ENCODE assay signal across 1 cellular context in the genomic region with DNA sequence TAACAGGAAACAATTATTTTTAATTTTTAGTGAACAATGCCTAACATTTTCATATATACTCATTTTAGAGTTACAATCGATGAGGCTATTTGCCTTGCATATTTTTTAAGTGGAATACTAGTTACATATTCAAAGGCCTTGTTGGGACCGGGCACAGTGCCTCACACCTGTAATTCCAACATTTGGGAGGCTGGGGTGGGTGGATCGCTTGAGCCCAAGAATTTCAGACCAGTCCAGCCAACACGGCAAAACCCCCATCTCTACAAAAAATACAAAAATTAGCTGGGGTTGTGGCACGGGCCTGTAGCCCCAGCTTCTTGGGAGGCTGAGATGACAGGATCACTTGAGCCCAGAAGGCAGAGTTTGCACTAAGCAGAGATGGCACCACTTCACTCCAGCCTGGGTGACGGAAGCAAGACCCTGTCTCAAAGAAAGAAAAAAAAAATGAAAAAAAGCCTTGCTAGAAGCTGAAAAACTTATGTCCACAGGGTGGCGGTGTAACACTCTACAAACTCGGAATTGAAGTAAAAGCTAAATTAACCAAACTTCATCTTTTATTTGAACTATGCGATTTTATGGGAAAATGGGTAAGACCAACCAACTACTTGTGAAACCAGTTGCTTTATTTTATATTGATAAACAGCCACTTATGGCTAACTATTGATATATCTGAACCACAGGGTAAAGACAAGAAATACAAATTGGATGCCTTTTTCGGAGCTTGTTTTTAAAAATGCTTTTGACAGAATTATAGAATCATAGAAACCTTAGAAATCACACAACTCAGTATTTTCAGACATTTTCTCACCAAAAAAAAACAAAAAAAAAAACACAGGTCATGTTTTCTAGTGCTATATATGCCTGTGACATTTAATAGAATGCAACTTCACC.
TF ChIP-seq lines count a peak whose summit lies in the region.

No MANE protein-coding gene starts in this region.

TF ChIP-seq in HCT116, 20 proteins besides CTCF, POLR2A, EP300 and RAD21 (continued from another document):
- TF ChIP-seq, protein P1, sequence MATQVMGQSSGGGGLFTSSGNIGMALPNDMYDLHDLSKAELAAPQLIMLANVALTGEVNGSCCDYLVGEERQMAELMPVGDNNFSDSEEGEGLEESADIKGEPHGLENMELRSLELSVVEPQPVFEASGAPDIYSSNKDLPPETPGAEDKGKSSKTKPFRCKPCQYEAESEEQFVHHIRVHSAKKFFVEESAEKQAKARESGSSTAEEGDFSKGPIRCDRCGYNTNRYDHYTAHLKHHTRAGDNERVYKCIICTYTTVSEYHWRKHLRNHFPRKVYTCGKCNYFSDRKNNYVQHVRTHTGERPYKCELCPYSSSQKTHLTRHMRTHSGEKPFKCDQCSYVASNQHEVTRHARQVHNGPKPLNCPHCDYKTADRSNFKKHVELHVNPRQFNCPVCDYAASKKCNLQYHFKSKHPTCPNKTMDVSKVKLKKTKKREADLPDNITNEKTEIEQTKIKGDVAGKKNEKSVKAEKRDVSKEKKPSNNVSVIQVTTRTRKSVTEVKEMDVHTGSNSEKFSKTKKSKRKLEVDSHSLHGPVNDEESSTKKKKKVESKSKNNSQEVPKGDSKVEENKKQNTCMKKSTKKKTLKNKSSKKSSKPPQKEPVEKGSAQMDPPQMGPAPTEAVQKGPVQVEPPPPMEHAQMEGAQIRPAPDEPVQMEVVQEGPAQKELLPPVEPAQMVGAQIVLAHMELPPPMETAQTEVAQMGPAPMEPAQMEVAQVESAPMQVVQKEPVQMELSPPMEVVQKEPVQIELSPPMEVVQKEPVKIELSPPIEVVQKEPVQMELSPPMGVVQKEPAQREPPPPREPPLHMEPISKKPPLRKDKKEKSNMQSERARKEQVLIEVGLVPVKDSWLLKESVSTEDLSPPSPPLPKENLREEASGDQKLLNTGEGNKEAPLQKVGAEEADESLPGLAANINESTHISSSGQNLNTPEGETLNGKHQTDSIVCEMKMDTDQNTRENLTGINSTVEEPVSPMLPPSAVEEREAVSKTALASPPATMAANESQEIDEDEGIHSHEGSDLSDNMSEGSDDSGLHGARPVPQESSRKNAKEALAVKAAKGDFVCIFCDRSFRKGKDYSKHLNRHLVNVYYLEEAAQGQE (IDR thresholded peaks at IDR 0.05; ENCODE audit: low read depth) = no peak
- TF ChIP-seq TCF7L2 (IDR thresholded peaks at IDR 0.05; ENCODE audit: borderline replicate concordance, extremely low read depth, insufficient read depth, insufficient read length) (no peak), CBX3 (IDR thresholded peaks at IDR 0.05; ENCODE audit: low read depth) (no peak), SRF (IDR thresholded peaks at IDR 0.05; ENCODE audit: low read depth) (no peak), SP1 (IDR thresholded peaks at IDR 0.05; ENCODE audit: low read depth) (no peak), ZNF274 (IDR thresholded peaks at IDR 0.05; ENCODE audit: low read depth, low read length) (no peak), EZH2phosphoT487 (IDR thresholded peaks at IDR 0.05; ENCODE audit: borderline replicate concordance) (no peak), CEBPB (IDR thresholded peaks at IDR 0.05; ENCODE audit: low read depth) (no peak), EGR1 (IDR thresholded peaks at IDR 0.05; ENCODE audit: low read depth) (no peak)
